Comparison of ENCODE assay signal across 15 cellular contexts in the genomic region with DNA sequence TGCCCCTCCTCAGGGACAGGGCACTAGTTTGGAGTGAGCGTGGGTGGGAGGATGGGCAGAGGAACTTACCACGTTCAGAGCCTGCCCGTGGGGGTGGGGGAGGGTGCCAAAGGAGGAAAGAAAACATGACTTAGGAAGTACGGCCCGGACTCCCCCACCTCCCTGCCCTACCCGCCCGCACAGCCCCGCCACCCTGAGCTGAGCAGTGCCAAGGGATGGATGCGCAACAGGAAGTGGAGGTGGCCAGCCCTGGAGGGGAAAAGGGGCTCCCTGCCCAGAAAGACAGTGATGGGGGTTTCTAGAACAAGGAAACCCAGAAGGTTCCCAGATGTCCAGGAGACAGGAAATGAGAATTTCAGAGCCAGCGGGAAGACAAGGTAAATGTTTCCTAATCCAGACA. TPM values are rescaled to one million over a fixed set of nuclear protein-coding genes. Genes with fewer than 3 reads are reported as not detected.
DNase-seq lines count a peak whose midpoint lies in the region; ATAC-seq and TF ChIP-seq lines count a peak whose summit lies in the region.
"Had no signal": no experiment of that assay in that cellular context is flagged by ENCODE, and none has a peak within 500 bp of the region (broad histone marks: within the 10 kb centered on the region; RNA-seq: fewer than 3 reads in every experiment).

No MANE protein-coding gene starts in this region.

- TF ChIP-seq CTCF in adrenal gland (IDR thresholded peaks at IDR 0.05) (no peak), left lung (IDR thresholded peaks at IDR 0.05) (no peak), vagina (IDR thresholded peaks at IDR 0.05) (no peak)

- peak; percentile 39 for ATAC-seq in left lung
- ATAC-seq in GM21576 (IDR thresholded peaks at IDR 0.05; ENCODE audit: unreplicated experiment) = no peak

- H3K36me3 ChIP-seq in adrenal gland (replicated peaks in 1 of 2) (peaks cover 0 to 16% of the 10 kb centered on the region in 2 donors), left lung (peaks cover 0 to 39% of the 10 kb centered on the region in 2 donors), thymus (ENCODE audit: control insufficient read depth, insufficient read depth) (no peaks in the 10 kb centered on the region), vagina (peaks cover 0 to 38% of the 10 kb centered on the region in 2 donors)

- H3K27me3 ChIP-seq in adrenal gland = no peaks in the 10 kb centered on the region
- peaks cover 0 to 6% of the 10 kb centered on the region in 2 donors for H3K27me3 ChIP-seq in left lung
- peaks cover 10% of the 10 kb centered on the region for H3K27me3 ChIP-seq in thymus (ENCODE audit: control insufficient read depth, insufficient read depth)
- H3K27me3 ChIP-seq in vagina = no peaks in the 10 kb centered on the region
- H3K27me3 ChIP-seq: testis had no signal

- intact Hi-C loops in adrenal gland (cut with DNase I) (no loop called here), left lung (cut with DNase I) (no loop called here), vagina (cut with DNase I) (no loop called here)

- H3K9me3 ChIP-seq in adrenal gland (replicated peaks in 1 of 3) (no peaks in the 10 kb centered on the region), left lung (no peaks in the 10 kb centered on the region), thymus (ENCODE audit: control insufficient read depth) (no peaks in the 10 kb centered on the region), vagina (no peaks in the 10 kb centered on the region)
- H3K9me3 ChIP-seq: testis had no signal

- H3K4me3 ChIP-seq in adrenal gland (no peak overlapping the region), left lung (no peak overlapping the region), thymus (ENCODE audit: low read length) (no peak overlapping the region), vagina (no peak overlapping the region)
- H3K4me3 ChIP-seq: testis had no signal

- peak overlapping the region in 3 of 5 donors; percentile 15 to 61 (median 60) for H3K27ac ChIP-seq in adrenal gland
- peak overlapping the region in 1 of 2 donors; percentile 50 for H3K27ac ChIP-seq in left lung
- H3K27ac ChIP-seq in thymus (ENCODE audit: low read depth) = peak overlapping the region; percentile 18
- H3K27ac ChIP-seq in vagina = no peak overlapping the region
- H3K27ac ChIP-seq: 22Rv1, testis had no signal

- peak; percentile 17 for DNase-seq in NOMO-1 treated with DMSO at 0.1 percent for 48 hours (lab: John Stamatoyannopoulos, UW; ENCODE audit: unreplicated experiment)
- no peak for DNase-seq in NOMO-1 treated with dmso at 0.1 percent for 144 hours (lab: John Stamatoyannopoulos, UW; ENCODE audit: unreplicated experiment)
- peak in 4 of 7 donors; percentile 39 to 67 (median 44) for DNase-seq in adrenal gland
- peak; percentile 53 to 79 for DNase-seq in left lung
- DNase-seq in NCI-H748 (lab: John Stamatoyannopoulos, UW; ENCODE audit: unreplicated experiment) = no peak
- no peak for DNase-seq in vagina (ENCODE audit: extremely low spot score in 2 of 2)
- DNase-seq: activated CD4-positive, alpha-beta T cell treated with anti-CD3 and anti-CD28 coated beads, Interleukin-2, amount 50 U/mL, for 4 hours; DMS79; NCI-H2171; nucleus accumbens; stimulated activated CD4-positive, alpha-beta T cell treated with anti-CD3 and anti-CD28 coated beads, Interleukin-4, amount 100 ng/mL, for 4 hours; testis had no signal

- WGBS in adrenal gland, 4 donors = 36 to 61% (median 56%) methylated on average over 10 of the region's 10 CpGs
- whole genome bisulfite sequencing in thymus = 12% methylated on average over 10 of the region's 10 CpGs

- H3K4me1 ChIP-seq in adrenal gland (replicated peaks in 1 of 2) (peaks cover 4 to 5% of the 10 kb centered on the region in 2 donors), left lung (peaks cover 3 to 18% of the 10 kb centered on the region in 2 donors), thymus (ENCODE audit: control insufficient read depth, insufficient read depth, low read length) (no peaks in the 10 kb centered on the region), vagina (peaks cover 29% of the 10 kb centered on the region)
- H3K4me1 ChIP-seq: testis had no signal

- TF ChIP-seq POLR2A in adrenal gland (IDR thresholded peaks at IDR 0.05) = no peak
- TF ChIP-seq POLR2A in vagina (IDR thresholded peaks at IDR 0.05) = no peak

RNA-seq across cellular contexts. Expression of a gene that starts 6.3 kb away (rescaled TPM):
- 10 to 100 TPM; 17.3 to 42.8 (median 27.4) TPM for total RNA-seq in adrenal gland
- 10 to 100 TPM; 11.3 to 31.1 (median 28.7) TPM for polyA plus RNA-seq in adrenal gland
- total RNA-seq in left lung = 10 to 100 TPM; 36.3 to 50.5 TPM
- 6.6 TPM for polyA plus RNA-seq in thymus
- 20.4 TPM for total RNA-seq in vagina

RNA-seq across cellular contexts. Expression of a gene that starts 7.8 kb away (rescaled TPM):
- under 1 TPM in 3 of 8 donors, not detected in 5; 0.28 to 0.50 (median 0.42) TPM for total RNA-seq in adrenal gland
- under 1 TPM in 2 of 3 donors, not detected in 1; 0.44 to 0.56 TPM for polyA plus RNA-seq in adrenal gland
- 1 to 10 TPM in 1 of 2 donors, not detected in 1; 1.0 TPM for total RNA-seq in left lung
- 0.21 TPM for polyA plus RNA-seq in thymus
- total RNA-seq in vagina = not detected

RNA-seq across cellular contexts. Expression of a gene that starts 20.7 kb away (rescaled TPM):
- total RNA-seq in adrenal gland (10 to 100 TPM; 10.4 to 26.1 (median 19.0) TPM), left lung (10 to 100 TPM; 59.0 to 83.2 TPM), vagina (22.1 TPM)
- polyA plus RNA-seq in adrenal gland (10 to 100 TPM in 1 of 3 donors, 1 to 10 TPM in 2; 5.4 to 27.1 (median 8.9) TPM), thymus (78.4 TPM)

RNA-seq across cellular contexts. Expression of a gene that starts 30.9 kb away (rescaled TPM):
- total RNA-seq in adrenal gland = 1 to 10 TPM in 3 of 8 donors, under 1 TPM in 4, not detected in 1; 0.25 to 1.7 (median 0.72) TPM
- 1 to 10 TPM; 1.1 to 3.5 (median 2.6) TPM for polyA plus RNA-seq in adrenal gland
- 1 to 10 TPM in 1 of 2 donors, under 1 TPM in 1; 0.52 to 1.0 TPM for total RNA-seq in left lung
- polyA plus RNA-seq in thymus = 2.5 TPM
- 2.5 TPM for total RNA-seq in vagina

RNA-seq across cellular contexts. Expression of a gene that starts 32.2 kb away (rescaled TPM):
- total RNA-seq in adrenal gland (under 1 TPM in 2 of 8 donors, not detected in 6; 0.74 to 0.97 TPM), left lung (1 to 10 TPM in 1 of 2 donors, under 1 TPM in 1; 0.84 to 3.6 TPM), vagina (not detected)
- polyA plus RNA-seq in adrenal gland (not detected), thymus (0.09 TPM)

Comparison
In these comparisons a context has a peak if more than half of its experiments do, and no peak if none do; other contexts are left out.
1. DNase-seq: peak in NOMO-1 treated with DMSO at 0.1 percent for 48 hours (single experiment), adrenal gland (4 of 7) and left lung (2 of 2); none in NOMO-1 treated with dmso at 0.1 percent for 144 hours (single experiment), NCI-H748 (single experiment) and vagina (0 of 2).